In the genomic region with DNA sequence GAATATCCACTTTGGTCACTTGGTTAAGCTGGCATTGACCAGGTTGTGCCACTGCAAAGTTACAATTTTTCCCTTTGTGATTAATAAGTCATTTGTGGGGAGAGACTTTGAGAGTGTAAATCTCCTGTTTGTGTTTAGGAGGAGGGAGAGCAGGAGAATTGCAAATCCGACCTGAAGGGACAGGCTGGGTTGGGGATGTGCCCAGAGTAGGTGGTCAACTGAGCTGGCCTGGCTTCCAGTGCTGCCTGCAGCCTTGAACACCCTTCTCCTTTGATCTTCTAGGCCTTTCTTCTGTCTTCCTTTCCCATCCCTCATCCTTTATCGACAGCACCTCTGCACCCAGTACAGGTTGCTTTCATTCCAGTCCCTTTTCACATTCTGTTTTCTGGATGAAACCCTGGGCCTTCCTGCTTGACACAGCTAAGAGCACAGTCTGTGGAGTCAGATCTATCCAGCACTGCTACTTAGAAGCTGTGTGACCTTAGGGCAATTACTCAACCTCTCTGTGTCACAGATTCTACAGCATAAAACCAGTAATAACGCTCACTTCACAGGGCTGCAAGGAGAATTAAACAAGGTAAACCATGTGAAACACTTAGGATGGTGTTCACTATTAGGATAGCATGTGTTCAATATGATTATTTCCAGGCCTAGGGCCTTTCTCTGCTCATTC, we compare ENCODE assay signal across 1 cellular context.
TF ChIP-seq lines count a peak whose summit lies in the region.

No MANE protein-coding gene starts in this region.

TF ChIP-seq in GM12878, 131 proteins besides CTCF, POLR2A, EP300 and RAD21:
- TF ChIP-seq, protein P1, sequence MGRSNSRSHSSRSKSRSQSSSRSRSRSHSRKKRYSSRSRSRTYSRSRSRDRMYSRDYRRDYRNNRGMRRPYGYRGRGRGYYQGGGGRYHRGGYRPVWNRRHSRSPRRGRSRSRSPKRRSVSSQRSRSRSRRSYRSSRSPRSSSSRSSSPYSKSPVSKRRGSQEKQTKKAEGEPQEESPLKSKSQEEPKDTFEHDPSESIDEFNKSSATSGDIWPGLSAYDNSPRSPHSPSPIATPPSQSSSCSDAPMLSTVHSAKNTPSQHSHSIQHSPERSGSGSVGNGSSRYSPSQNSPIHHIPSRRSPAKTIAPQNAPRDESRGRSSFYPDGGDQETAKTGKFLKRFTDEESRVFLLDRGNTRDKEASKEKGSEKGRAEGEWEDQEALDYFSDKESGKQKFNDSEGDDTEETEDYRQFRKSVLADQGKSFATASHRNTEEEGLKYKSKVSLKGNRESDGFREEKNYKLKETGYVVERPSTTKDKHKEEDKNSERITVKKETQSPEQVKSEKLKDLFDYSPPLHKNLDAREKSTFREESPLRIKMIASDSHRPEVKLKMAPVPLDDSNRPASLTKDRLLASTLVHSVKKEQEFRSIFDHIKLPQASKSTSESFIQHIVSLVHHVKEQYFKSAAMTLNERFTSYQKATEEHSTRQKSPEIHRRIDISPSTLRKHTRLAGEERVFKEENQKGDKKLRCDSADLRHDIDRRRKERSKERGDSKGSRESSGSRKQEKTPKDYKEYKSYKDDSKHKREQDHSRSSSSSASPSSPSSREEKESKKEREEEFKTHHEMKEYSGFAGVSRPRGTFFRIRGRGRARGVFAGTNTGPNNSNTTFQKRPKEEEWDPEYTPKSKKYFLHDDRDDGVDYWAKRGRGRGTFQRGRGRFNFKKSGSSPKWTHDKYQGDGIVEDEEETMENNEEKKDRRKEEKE (IDR thresholded peaks at IDR 0.05), result no peak
- TF ChIP-seq NFIC (IDR thresholded peaks at IDR 0.05; ENCODE audit: low read depth, low read length) (no peak), SMARCA5 (IDR thresholded peaks at IDR 0.05) (no peak), CBX5 (IDR thresholded peaks at IDR 0.05; ENCODE audit: low read depth) (no peak), IKZF1 (conservative IDR thresholded peaks at IDR 0.05) (no peak), RUNX3 (IDR thresholded peaks at IDR 0.05; ENCODE audit: low read length) (no peak), NRF1 (conservative IDR thresholded peaks at IDR 0.05; ENCODE audit: low read depth, low read length) (no peak), TCF12 (IDR thresholded peaks at IDR 0.05; ENCODE audit: low read depth, low read length) (no peak), HDAC2 (IDR thresholded peaks at IDR 0.05) (no peak), ZNF274 (IDR thresholded peaks at IDR 0.05; ENCODE audit: insufficient read depth, insufficient read length) (no peak), MTA2 (IDR thresholded peaks at IDR 0.05; ENCODE audit: low read depth) (no peak), RCOR1 (conservative IDR thresholded peaks at IDR 0.05; ENCODE audit: low read depth, low read length) (no peak), CHD2 (IDR thresholded peaks at IDR 0.05; ENCODE audit: borderline replicate concordance, low read depth, low read length) (no peak), STAT1 (conservative IDR thresholded peaks at IDR 0.05) (no peak)
- TF ChIP-seq, protein P2, sequence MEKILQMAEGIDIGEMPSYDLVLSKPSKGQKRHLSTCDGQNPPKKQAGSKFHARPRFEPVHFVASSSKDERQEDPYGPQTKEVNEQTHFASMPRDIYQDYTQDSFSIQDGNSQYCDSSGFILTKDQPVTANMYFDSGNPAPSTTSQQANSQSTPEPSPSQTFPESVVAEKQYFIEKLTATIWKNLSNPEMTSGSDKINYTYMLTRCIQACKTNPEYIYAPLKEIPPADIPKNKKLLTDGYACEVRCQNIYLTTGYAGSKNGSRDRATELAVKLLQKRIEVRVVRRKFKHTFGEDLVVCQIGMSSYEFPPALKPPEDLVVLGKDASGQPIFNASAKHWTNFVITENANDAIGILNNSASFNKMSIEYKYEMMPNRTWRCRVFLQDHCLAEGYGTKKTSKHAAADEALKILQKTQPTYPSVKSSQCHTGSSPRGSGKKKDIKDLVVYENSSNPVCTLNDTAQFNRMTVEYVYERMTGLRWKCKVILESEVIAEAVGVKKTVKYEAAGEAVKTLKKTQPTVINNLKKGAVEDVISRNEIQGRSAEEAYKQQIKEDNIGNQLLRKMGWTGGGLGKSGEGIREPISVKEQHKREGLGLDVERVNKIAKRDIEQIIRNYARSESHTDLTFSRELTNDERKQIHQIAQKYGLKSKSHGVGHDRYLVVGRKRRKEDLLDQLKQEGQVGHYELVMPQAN (conservative IDR thresholded peaks at IDR 0.05), result no peak
- TF ChIP-seq, protein P3, sequence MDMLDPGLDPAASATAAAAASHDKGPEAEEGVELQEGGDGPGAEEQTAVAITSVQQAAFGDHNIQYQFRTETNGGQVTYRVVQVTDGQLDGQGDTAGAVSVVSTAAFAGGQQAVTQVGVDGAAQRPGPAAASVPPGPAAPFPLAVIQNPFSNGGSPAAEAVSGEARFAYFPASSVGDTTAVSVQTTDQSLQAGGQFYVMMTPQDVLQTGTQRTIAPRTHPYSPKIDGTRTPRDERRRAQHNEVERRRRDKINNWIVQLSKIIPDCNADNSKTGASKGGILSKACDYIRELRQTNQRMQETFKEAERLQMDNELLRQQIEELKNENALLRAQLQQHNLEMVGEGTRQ (IDR thresholded peaks at IDR 0.05; ENCODE audit: borderline replicate concordance, low read depth, low read length), result no peak
- TF ChIP-seq, protein P4, sequence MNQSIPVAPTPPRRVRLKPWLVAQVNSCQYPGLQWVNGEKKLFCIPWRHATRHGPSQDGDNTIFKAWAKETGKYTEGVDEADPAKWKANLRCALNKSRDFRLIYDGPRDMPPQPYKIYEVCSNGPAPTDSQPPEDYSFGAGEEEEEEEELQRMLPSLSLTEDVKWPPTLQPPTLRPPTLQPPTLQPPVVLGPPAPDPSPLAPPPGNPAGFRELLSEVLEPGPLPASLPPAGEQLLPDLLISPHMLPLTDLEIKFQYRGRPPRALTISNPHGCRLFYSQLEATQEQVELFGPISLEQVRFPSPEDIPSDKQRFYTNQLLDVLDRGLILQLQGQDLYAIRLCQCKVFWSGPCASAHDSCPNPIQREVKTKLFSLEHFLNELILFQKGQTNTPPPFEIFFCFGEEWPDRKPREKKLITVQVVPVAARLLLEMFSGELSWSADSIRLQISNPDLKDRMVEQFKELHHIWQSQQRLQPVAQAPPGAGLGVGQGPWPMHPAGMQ (IDR thresholded peaks at IDR 0.05; ENCODE audit: borderline replicate concordance), result no peak
- TF ChIP-seq, protein P5, sequence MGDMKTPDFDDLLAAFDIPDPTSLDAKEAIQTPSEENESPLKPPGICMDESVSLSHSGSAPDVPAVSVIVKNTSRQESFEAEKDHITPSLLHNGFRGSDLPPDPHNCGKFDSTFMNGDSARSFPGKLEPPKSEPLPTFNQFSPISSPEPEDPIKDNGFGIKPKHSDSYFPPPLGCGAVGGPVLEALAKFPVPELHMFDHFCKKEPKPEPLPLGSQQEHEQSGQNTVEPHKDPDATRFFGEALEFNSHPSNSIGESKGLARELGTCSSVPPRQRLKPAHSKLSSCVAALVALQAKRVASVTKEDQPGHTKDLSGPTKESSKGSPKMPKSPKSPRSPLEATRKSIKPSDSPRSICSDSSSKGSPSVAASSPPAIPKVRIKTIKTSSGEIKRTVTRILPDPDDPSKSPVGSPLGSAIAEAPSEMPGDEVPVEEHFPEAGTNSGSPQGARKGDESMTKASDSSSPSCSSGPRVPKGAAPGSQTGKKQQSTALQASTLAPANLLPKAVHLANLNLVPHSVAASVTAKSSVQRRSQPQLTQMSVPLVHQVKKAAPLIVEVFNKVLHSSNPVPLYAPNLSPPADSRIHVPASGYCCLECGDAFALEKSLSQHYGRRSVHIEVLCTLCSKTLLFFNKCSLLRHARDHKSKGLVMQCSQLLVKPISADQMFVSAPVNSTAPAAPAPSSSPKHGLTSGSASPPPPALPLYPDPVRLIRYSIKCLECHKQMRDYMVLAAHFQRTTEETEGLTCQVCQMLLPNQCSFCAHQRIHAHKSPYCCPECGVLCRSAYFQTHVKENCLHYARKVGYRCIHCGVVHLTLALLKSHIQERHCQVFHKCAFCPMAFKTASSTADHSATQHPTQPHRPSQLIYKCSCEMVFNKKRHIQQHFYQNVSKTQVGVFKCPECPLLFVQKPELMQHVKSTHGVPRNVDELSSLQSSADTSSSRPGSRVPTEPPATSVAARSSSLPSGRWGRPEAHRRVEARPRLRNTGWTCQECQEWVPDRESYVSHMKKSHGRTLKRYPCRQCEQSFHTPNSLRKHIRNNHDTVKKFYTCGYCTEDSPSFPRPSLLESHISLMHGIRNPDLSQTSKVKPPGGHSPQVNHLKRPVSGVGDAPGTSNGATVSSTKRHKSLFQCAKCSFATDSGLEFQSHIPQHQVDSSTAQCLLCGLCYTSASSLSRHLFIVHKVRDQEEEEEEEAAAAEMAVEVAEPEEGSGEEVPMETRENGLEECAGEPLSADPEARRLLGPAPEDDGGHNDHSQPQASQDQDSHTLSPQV (IDR thresholded peaks at IDR 0.05), result no peak
- TF ChIP-seq, protein P6, sequence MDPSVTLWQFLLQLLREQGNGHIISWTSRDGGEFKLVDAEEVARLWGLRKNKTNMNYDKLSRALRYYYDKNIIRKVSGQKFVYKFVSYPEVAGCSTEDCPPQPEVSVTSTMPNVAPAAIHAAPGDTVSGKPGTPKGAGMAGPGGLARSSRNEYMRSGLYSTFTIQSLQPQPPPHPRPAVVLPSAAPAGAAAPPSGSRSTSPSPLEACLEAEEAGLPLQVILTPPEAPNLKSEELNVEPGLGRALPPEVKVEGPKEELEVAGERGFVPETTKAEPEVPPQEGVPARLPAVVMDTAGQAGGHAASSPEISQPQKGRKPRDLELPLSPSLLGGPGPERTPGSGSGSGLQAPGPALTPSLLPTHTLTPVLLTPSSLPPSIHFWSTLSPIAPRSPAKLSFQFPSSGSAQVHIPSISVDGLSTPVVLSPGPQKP (IDR thresholded peaks at IDR 0.05; ENCODE audit: low read depth, low read length), result no peak
